Comparison of ENCODE assay signal across 23 cellular contexts in genomic region chr6:41692735-41693134, GRCh38. TPM values are rescaled to one million over a fixed set of nuclear protein-coding genes. Genes with fewer than 3 reads are reported as not detected.
DNase-seq lines count a peak whose midpoint lies in the region; ATAC-seq, FAIRE-seq and TF ChIP-seq lines count a peak whose summit lies in the region.
"Had no signal": no experiment of that assay in that cellular context is flagged by ENCODE, and none has a peak within 500 bp of the region (broad histone marks: within the 10 kb centered on the region; RNA-seq: fewer than 3 reads in every experiment).

No MANE protein-coding gene starts in this region.

- in situ Hi-C loops in KBM-7 (cut with MboI; ENCODE audit: low pct_unique_long_range_greater_than_20kb, low sequenced_read_pairs) = no loop called here

- no peak for TF ChIP-seq CTCF in H1 (IDR thresholded peaks at IDR 0.05; ENCODE audit: control extremely low read depth in 1 of 3, insufficient read depth in 1 of 3, low read depth in 1 of 3, low read length in 3 of 3)

- H3K27me3 ChIP-seq in H1 (replicated peaks in 1 of 4; ENCODE audit: control insufficient read depth in 3 of 4, extremely low read depth in 1 of 4, insufficient read depth in 3 of 4, low read length in 3 of 4) = no peaks in the 10 kb centered on the region
- H3K27me3 ChIP-seq in MG63 = no peaks in the 10 kb centered on the region
- H3K27me3 ChIP-seq: SJCRH30 had no signal

- no peak for TF ChIP-seq RAD21 in H1 (IDR thresholded peaks at IDR 0.05 in 1 of 2, conservative IDR thresholded peaks at IDR 0.05 in 1 of 2; ENCODE audit: low read depth in 2 of 2, low read length in 2 of 2)

- H3K36me3 Mint-ChIP-seq in naive B cell = peaks cover 0 to 10% of the 10 kb centered on the region in 2 donors

- H3K23me2 ChIP-seq in H1 (ENCODE audit: low read depth, low read length) = no peaks in the 10 kb centered on the region

- no peak for TF ChIP-seq POLR2A in H1 (IDR thresholded peaks at IDR 0.05; ENCODE audit: control extremely low read depth in 1 of 2, low read depth in 2 of 2, low read length in 2 of 2)

- no peak overlapping the region for H3K18ac ChIP-seq in H1 (ENCODE audit: extremely low read depth, low read length)

- CTCF ChIA-PET in H1 (lab: Charles Lee; ENCODE audit: partially characterized antibody) = interaction anchor here (0.5 to 14.1 kb wide), 8 partner anchors 8 to 345 kb away, joined by 3 to 181 read pairs (median 7); no protein-coding TSS in a partner anchor

- no peak overlapping the region for H4K91ac ChIP-seq in H1 (replicated peaks; ENCODE audit: insufficient read length, low read length)

- no peak overlapping the region for H2AK5ac ChIP-seq in H1 (ENCODE audit: low read depth, low read length)

- H3K23ac ChIP-seq in H1 (ENCODE audit: insufficient read length) = no peak overlapping the region

- H3K9me3 ChIP-seq in H1 (ENCODE audit: insufficient read depth in 2 of 2, low read depth in 1 of 2, low read length in 1 of 2) = no peaks in the 10 kb centered on the region
- H3K9me3 ChIP-seq in MG63 = no peaks in the 10 kb centered on the region
- H3K9me3 ChIP-seq: SJCRH30 had no signal

- no peak overlapping the region for H3K56ac ChIP-seq in H1 (replicated peaks; ENCODE audit: insufficient read length, low read depth, low read length)

- no peak overlapping the region for H4K8ac ChIP-seq in H1 (ENCODE audit: extremely low read depth, insufficient read depth, low read length)

- WGBS in H1 (ENCODE audit: extremely low coverage in 1 of 2, insufficient coverage in 1 of 2, insufficient read length in 1 of 2, insufficient replicate concordance in 2 of 2, low coverage in 1 of 2, low lambda C conversion rate in 2 of 2, missing lambda C conversion rate in 1 of 2), 2 experiments = 86% methylated on average over 2 of the region's 2 CpGs; no CpG with 5 or more reads in 1 of the 2 experiments

- H3K4me3 Mint-ChIP-seq in naive B cell = no peak overlapping the region

- H3K4me3 ChIP-seq in H1 (ENCODE audit: extremely low read depth in 1 of 4, insufficient read depth in 2 of 4, low read depth in 3 of 4, low read length in 4 of 4) (no peak overlapping the region), MG63 (no peak overlapping the region)
- H3K4me3 ChIP-seq: SJCRH30 had no signal

- H3K14ac ChIP-seq in H1 (ENCODE audit: insufficient read length) = no peak overlapping the region

- H2BK5ac ChIP-seq in H1 (ENCODE audit: low read depth, low read length) = no peak overlapping the region

- no peak overlapping the region for H2BK20ac ChIP-seq in H1 (ENCODE audit: low read length)

- H2BK120ac ChIP-seq in H1 (replicated peaks; ENCODE audit: low read depth, low read length) = no peak overlapping the region

- H2BK12ac ChIP-seq in H1 (ENCODE audit: low read depth, low read length) = no peak overlapping the region

- H3K4ac ChIP-seq in H1 (replicated peaks; ENCODE audit: insufficient read length, low read depth, low read length) = no peak overlapping the region

- peaks cover 44 to 69% (median 64%) of the 10 kb centered on the region in 3 donors for H3K4me1 Mint-ChIP-seq in naive B cell

- no peak overlapping the region for H2AFZ ChIP-seq in H1 (ENCODE audit: low read length)

- H3K27me3 Mint-ChIP-seq in naive B cell = no peaks in the 10 kb centered on the region

- peak overlapping the region in 4 of 6 donors; percentile 27 to 88 (median 58) for H3K27ac Mint-ChIP-seq in naive B cell

- ATAC-seq in naive B cell (ENCODE audit: low read depth in 2 of 2) = no peak

- peak; percentile 39 for DNase-seq in activated effector memory CD4-positive, alpha-beta T cell treated with anti-CD3 and anti-CD28 coated beads, Interleukin-2, amount 50 U/mL, for 16 hours
- no peak for DNase-seq in activated effector memory CD4-positive, alpha-beta T cell treated with Interleukin-2 at 50 U/mL for 16 hours
- DNase-seq in H1 (ENCODE audit: low read depth in 1 of 2, low spot score in 2 of 2) = no peak
- no peak for DNase-seq in naive B cell
- no peak for DNase-seq in UCSD-AML1 (lab: John Stamatoyannopoulos, UW; ENCODE audit: unreplicated experiment)
- DNase-seq in MG63 = no peak
- no peak for DNase-seq in glomerular visceral epithelial cell (ENCODE audit: extremely low spot score)
- no peak for DNase-seq in KBM-7
- DNase-seq: COR-L47, DMS153, EL, KG1, NCI-H1092, NCI-H1694, NCI-H2107, NCI-H226, NCI-H526 treated with DMSO at 0.1 percent for 48 hours, OCI-M1, RPMI8226, SJCRH30 had no signal

- peaks cover 0 to 6% (median 4%) of the 10 kb centered on the region in 4 experiments; a peak in 3 of 7 replicates for H3K4me1 ChIP-seq in H1 (replicated peaks in 1 of 4; ENCODE audit: control insufficient read depth in 3 of 4, insufficient read depth in 4 of 4, low read length in 3 of 4)

- no peak for FAIRE-seq in H1 (lab: Jason Lieb, UNC)

- H4K5ac ChIP-seq in H1 (ENCODE audit: insufficient read length, low read depth, low read length) = no peak overlapping the region

- no peaks in the 10 kb centered on the region for H4K20me1 ChIP-seq in H1 (replicated peaks in 1 of 2; ENCODE audit: control insufficient read depth in 1 of 2, insufficient read depth in 2 of 2, low read length in 2 of 2)

- H3K9me3 Mint-ChIP-seq in naive B cell = no peaks in the 10 kb centered on the region

- POLR2A ChIA-PET in H1 (lab: Charles Lee; ENCODE audit: partially characterized antibody) = no interaction called here

- no peak overlapping the region for H3K4me2 ChIP-seq in H1 (ENCODE audit: insufficient read depth in 1 of 2, low read depth in 2 of 2, low read length in 2 of 2)

- no peak overlapping the region for H3K9ac ChIP-seq in H1 (replicated peaks in 1 of 4; ENCODE audit: extremely low read depth in 1 of 4, low read depth in 3 of 4, low read length in 3 of 4)

- H3K79me2 ChIP-seq in H1 (ENCODE audit: control insufficient read depth in 1 of 2, insufficient read depth in 2 of 2, low read length in 2 of 2) = no peaks in the 10 kb centered on the region

- peak overlapping the region; percentile 67; the same call in 1 of the 2 replicates for H2BK15ac ChIP-seq in H1 (ENCODE audit: low read length)

- no peaks in the 10 kb centered on the region for H3K36me3 ChIP-seq in H1 (ENCODE audit: control insufficient read depth in 2 of 4, insufficient read depth in 4 of 4, low read length in 3 of 4)
- no peaks in the 10 kb centered on the region for H3K36me3 ChIP-seq in MG63
- H3K36me3 ChIP-seq: SJCRH30 had no signal

- no peak for TF ChIP-seq EP300 in H1 (IDR thresholded peaks at IDR 0.05; ENCODE audit: borderline replicate concordance in 1 of 2, low read depth in 2 of 2, low read length in 2 of 2)

- H3K27ac ChIP-seq in H1 (ENCODE audit: low read depth, low read length) = no peak overlapping the region
- H3K27ac ChIP-seq: 22Rv1, C4-2B, SJCRH30 had no signal

- H3K79me1 ChIP-seq in H1 (ENCODE audit: low read depth, low read length) = no peaks in the 10 kb centered on the region

TF ChIP-seq in H1, 55 proteins besides CTCF, POLR2A, EP300 and RAD21:
- TF ChIP-seq KDM1A (IDR thresholded peaks at IDR 0.05; ENCODE audit: borderline replicate concordance, low read length) = 0 out of 2 replicates have a peak, but pooled peaks have one; percentile 30
- TF ChIP-seq TAF1 (IDR thresholded peaks at IDR 0.05; ENCODE audit: low read depth, low read length) = no peak

RNA-seq across cellular contexts. Expression of gene TFEB, which starts 42.7 kb away (rescaled TPM):
- total RNA-seq in H1 (2021; fragmentation: NEBNext Ultra II Directional; extraction: Animal tissue kit (Norgen Biotek cat#: 25700)) = 2.3 and 2.4 TPM in 2 replicates
- 5.9 and 6.7 TPM in 2 replicates for polyA plus RNA-seq in H1 (2011; rRNA removed)
- 4.6 TPM for polyA plus RNA-seq in H1 (2011; cell fraction: cytosol; rRNA removed)
- 7.6 TPM for polyA plus RNA-seq in H1 (2011; cell fraction: nucleus; rRNA removed)
- 2.1 to 6.8 TPM (median 4.1 TPM) in 4 replicates for polyA plus RNA-seq in H1 (2012, experiment 1 of 2)
- 2.7 TPM for polyA plus RNA-seq in H1 (2012, experiment 2 of 2)
- 0.71 TPM for polyA plus RNA-seq in H1 (2013, experiment 1 of 2)
- 0.61 TPM for polyA plus RNA-seq in H1 (2013, experiment 2 of 2)
- polyA minus RNA-seq in H1 (2011; rRNA and poly(A)+ RNA removed) = 1.9 and 4.6 TPM in 2 replicates
- 3.2 TPM for polyA minus RNA-seq in H1 (2011; cell fraction: cytosol; rRNA and poly(A)+ RNA removed)
- 2.8 TPM for polyA minus RNA-seq in H1 (2011; cell fraction: nucleus; rRNA and poly(A)+ RNA removed)
- 100 to 1,000 TPM in 1 of 6 donors, 10 to 100 TPM in 5; 52.3 to 145 (median 72.6) TPM for polyA plus RNA-seq in naive B cell (ENCODE audit: low read depth in 6 of 6)
- total RNA-seq in MG63 (2014; rRNA removed; shearing (Covaris generic); ENCODE audit: low replicate concordance) = 4.4 and 5.2 TPM in 2 replicates

RNA-seq across cellular contexts. Expression of gene PGC, which starts 54.5 kb away (rescaled TPM):
- not detected in 2 replicates for total RNA-seq in H1 (2021; fragmentation: NEBNext Ultra II Directional; extraction: Animal tissue kit (Norgen Biotek cat#: 25700))
- polyA plus RNA-seq in H1 (2011; rRNA removed) (0.09 and 0.25 TPM in 2 replicates), naive B cell (ENCODE audit: low read depth in 6 of 6) (not detected)
- polyA plus RNA-seq in H1 (2011; cell fraction: cytosol; rRNA removed) = 0.22 TPM
- 0.21 TPM for polyA plus RNA-seq in H1 (2011; cell fraction: nucleus; rRNA removed)
- polyA plus RNA-seq in H1 (2012, experiment 1 of 2) = 0.23 TPM in 1 of 4 replicates, not detected in the others
- 0.13 TPM for polyA plus RNA-seq in H1 (2012, experiment 2 of 2)
- polyA plus RNA-seq in H1 (2013, experiment 1 of 2) = 0.04 TPM
- polyA plus RNA-seq in H1 (2013, experiment 2 of 2) = 0.07 TPM
- polyA minus RNA-seq in H1 (2011; rRNA and poly(A)+ RNA removed) = not detected in 2 replicates
- polyA minus RNA-seq in H1 (2011; cell fraction: cytosol; rRNA and poly(A)+ RNA removed) = not detected
- not detected for polyA minus RNA-seq in H1 (2011; cell fraction: nucleus; rRNA and poly(A)+ RNA removed)
- total RNA-seq in MG63 (2014; rRNA removed; shearing (Covaris generic); ENCODE audit: low replicate concordance) = not detected in 2 replicates
- total RNA-seq: M059J, SJCRH30 had no signal

RNA-seq across cellular contexts. Expression of gene MDFI, which starts 54.5 kb away (rescaled TPM):
- total RNA-seq in H1 (2021; fragmentation: NEBNext Ultra II Directional; extraction: Animal tissue kit (Norgen Biotek cat#: 25700)) = 38.5 and 41.0 TPM in 2 replicates
- polyA plus RNA-seq in H1 (2011; rRNA removed) = 65.6 and 78.9 TPM in 2 replicates
- 73.5 TPM for polyA plus RNA-seq in H1 (2011; cell fraction: cytosol; rRNA removed)
- 60.0 TPM for polyA plus RNA-seq in H1 (2011; cell fraction: nucleus; rRNA removed)
- polyA plus RNA-seq in H1 (2012, experiment 1 of 2) = 21.8 to 38.0 TPM (median 35.1 TPM) in 4 replicates
- 41.2 TPM for polyA plus RNA-seq in H1 (2012, experiment 2 of 2)
- 36.9 TPM for polyA plus RNA-seq in H1 (2013, experiment 1 of 2)
- polyA plus RNA-seq in H1 (2013, experiment 2 of 2) = 40.4 TPM
- polyA minus RNA-seq in H1 (2011; rRNA and poly(A)+ RNA removed) = 10.9 and 15.4 TPM in 2 replicates
- polyA minus RNA-seq in H1 (2011; cell fraction: cytosol; rRNA and poly(A)+ RNA removed) = 22.2 TPM
- 12.8 TPM for polyA minus RNA-seq in H1 (2011; cell fraction: nucleus; rRNA and poly(A)+ RNA removed)
- polyA plus RNA-seq in naive B cell (ENCODE audit: low read depth in 6 of 6) = not detected
- not detected in 2 replicates for total RNA-seq in MG63 (2014; rRNA removed; shearing (Covaris generic); ENCODE audit: low replicate concordance)

Comparison
In these comparisons a context has a peak if more than half of its experiments do, and no peak if none do; other contexts are left out.
1. RNA of gene MDFI, which starts 54.5 kb away (total RNA-seq): 38.5 to 41.0 TPM in H1; not detected in MG63; every median in the first group is over 10 times any median in the second.